Comparison of ENCODE assay signal across 26 cellular contexts in the genomic region with DNA sequence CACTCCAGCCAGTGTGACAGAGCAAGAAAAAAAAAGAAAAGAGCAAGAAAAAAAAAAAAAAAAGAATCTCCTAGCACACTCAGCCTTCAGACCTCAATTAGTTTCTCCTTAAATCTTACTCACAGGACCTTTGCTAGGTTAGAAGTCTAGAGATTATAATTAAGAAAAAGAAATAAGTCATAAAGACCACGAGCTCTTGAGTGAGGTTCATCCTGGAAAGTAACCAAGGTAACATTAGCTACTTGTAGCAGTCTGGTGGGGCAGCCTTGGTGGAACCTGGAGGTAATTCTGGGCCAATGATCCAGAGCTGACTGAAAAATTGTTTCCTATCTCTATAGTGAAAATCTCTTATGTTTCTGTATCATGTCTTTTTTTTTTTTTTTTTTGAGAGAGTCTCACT.
"Had no signal": no experiment of that assay in that cellular context is flagged by ENCODE, and none has a peak within 500 bp of the region (broad histone marks: within the 10 kb centered on the region; RNA-seq: fewer than 3 reads in every experiment).

No MANE protein-coding gene starts in this region.

- H3K9me3 Mint-ChIP-seq: memory B cell; natural killer cell; stimulated activated memory B cell treated with anti-CD40 and anti-IgM and Interleukin-4, amounts not matched to agents 10 μg/mL and 1 μg/mL and 100 μg/mL, for 72 hours; stimulated activated naive CD8-positive, alpha-beta T cell treated with anti-CD3 and anti-CD28 coated beads, Interleukin-15, Interleukin-2, amounts not matched to agents 100 ng/mL and 50 ng/mL, for 24 hours had no signal

- H3K4me3 ChIP-seq: dorsolateral prefrontal cortex, gastrocnemius medialis, lung, right lobe of liver, suprapubic skin, transverse colon, upper lobe of right lung, uterus had no signal

- H3K27me3 ChIP-seq: gastrocnemius medialis, neutrophil, right lobe of liver, suprapubic skin, transverse colon, upper lobe of right lung, uterus had no signal

- FAIRE-seq: colon, kidney, small intestine had no signal

- H3K36me3 ChIP-seq: gastrocnemius medialis, neutrophil, right lobe of liver, suprapubic skin, transverse colon, upper lobe of right lung, uterus had no signal

- DNase-seq: dorsolateral prefrontal cortex; effector CD4-positive, alpha-beta T cell; head of caudate nucleus; kidney; natural killer cell; right lobe of liver; small intestine; stimulated activated CD4-positive, alpha-beta T cell treated with anti-CD3 and anti-CD28 coated beads, Interleukin-2, amount 100 ng/mL, for 24 hours; stimulated activated CD4-positive, alpha-beta T cell treated with anti-CD3 and anti-CD28 coated beads, Interleukin-4, amount 100 ng/mL, for 24 hours; transverse colon; upper lobe of right lung; uterus had no signal

- H3K27me3 Mint-ChIP-seq: progenitor cell of endocrine pancreas; stimulated activated memory B cell treated with anti-CD40 and anti-IgM and Interleukin-4, amounts not matched to agents 10 μg/mL and 1 μg/mL and 100 μg/mL, for 72 hours; stimulated activated naive CD8-positive, alpha-beta T cell treated with anti-CD3 and anti-CD28 coated beads, Interleukin-15, Interleukin-2, amounts not matched to agents 100 ng/mL and 50 ng/mL, for 24 hours had no signal

- H3K79me2 ChIP-seq: parathyroid adenoma had no signal

- H3K9me3 ChIP-seq: gastrocnemius medialis, neutrophil, right lobe of liver, suprapubic skin, transverse colon, upper lobe of right lung, uterus had no signal

- H3K27ac Mint-ChIP-seq: memory B cell; natural killer cell; progenitor cell of endocrine pancreas; stimulated activated memory B cell treated with anti-CD40 and anti-IgM and Interleukin-4, amounts not matched to agents 10 μg/mL and 1 μg/mL and 100 μg/mL, for 72 hours; stimulated activated naive CD8-positive, alpha-beta T cell treated with anti-CD3 and anti-CD28 coated beads, Interleukin-15, Interleukin-2, amounts not matched to agents 100 ng/mL and 50 ng/mL, for 24 hours had no signal

- H3K4me1 ChIP-seq: parathyroid adenoma, right lobe of liver, suprapubic skin, transverse colon, upper lobe of right lung, uterus had no signal

- H3K9ac ChIP-seq: parathyroid adenoma had no signal

- H3K27ac ChIP-seq: dorsolateral prefrontal cortex, epithelial cell of prostate, neutrophil, parathyroid adenoma, right lobe of liver, suprapubic skin, transverse colon, upper lobe of right lung, uterus had no signal

- H3K4me1 Mint-ChIP-seq: memory B cell; natural killer cell; neural crest cell; stimulated activated memory B cell treated with anti-CD40 and anti-IgM and Interleukin-4, amounts not matched to agents 10 μg/mL and 1 μg/mL and 100 μg/mL, for 72 hours had no signal

- H2AFZ ChIP-seq: parathyroid adenoma had no signal

- H3K36me3 Mint-ChIP-seq: memory B cell; natural killer cell; stimulated activated memory B cell treated with anti-CD40 and anti-IgM and Interleukin-4, amounts not matched to agents 10 μg/mL and 1 μg/mL and 100 μg/mL, for 72 hours had no signal

- ATAC-seq: esophagus mucosa; left lobe of liver; natural killer cell; right lobe of liver; stimulated activated memory B cell treated with anti-CD40 and anti-IgM and Interleukin-4, amounts not matched to agents 10 μg/mL and 1 μg/mL and 100 μg/mL, for 72 hours; upper lobe of right lung had no signal

- H3K4me3 Mint-ChIP-seq: memory B cell; natural killer cell; neural crest cell; stimulated activated memory B cell treated with anti-CD40 and anti-IgM and Interleukin-4, amounts not matched to agents 10 μg/mL and 1 μg/mL and 100 μg/mL, for 72 hours; stimulated activated naive CD8-positive, alpha-beta T cell treated with anti-CD3 and anti-CD28 coated beads, Interleukin-15, Interleukin-2, amounts not matched to agents 100 ng/mL and 50 ng/mL, for 24 hours had no signal
